ENCODE assay signal across 12 cellular contexts in the genomic region with DNA sequence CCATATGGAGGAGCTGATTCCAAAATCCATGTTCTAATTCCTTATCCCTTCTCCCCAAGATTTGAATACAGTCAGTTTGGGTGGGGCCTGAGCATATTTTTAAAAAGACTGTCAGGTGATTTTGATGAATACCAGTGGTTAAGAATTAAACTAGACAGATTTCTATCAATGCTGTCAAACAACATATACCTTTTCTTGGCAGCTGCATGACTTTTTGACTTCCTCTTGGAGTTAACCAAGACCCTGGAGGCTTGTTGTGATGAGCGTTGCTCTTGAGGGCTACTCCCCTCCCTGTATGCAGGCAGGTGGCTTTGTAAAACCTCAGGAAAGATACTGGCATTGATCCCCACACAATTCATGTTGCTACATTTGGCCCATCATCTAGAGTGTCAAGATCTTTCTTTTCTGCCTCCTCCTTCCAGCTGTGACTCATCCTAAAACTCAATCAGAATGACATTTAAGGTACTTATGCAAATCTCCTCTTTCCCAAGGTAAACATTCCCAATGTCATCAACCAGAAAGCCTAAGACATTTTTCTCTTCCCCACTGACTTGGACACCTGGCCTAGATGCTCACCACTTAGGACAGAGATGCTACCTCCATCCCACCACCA.
"Had no signal": no experiment of that assay in that cellular context is flagged by ENCODE, and none has a peak within 500 bp of the region (broad histone marks: within the 10 kb centered on the region; RNA-seq: fewer than 3 reads in every experiment).

No MANE protein-coding gene starts in this region.

- H3K9me3 ChIP-seq: left lung, right atrium auricular region, tibial nerve had no signal

- ATAC-seq: activated CD4-positive, alpha-beta T cell treated with anti-CD3 and anti-CD28 coated beads for 36 hours; activated T-helper 17 cell treated with anti-CD3 and anti-CD28 coated beads, Interleukin-2, amount 50 U/mL, for 72 hours; effector memory CD8-positive, alpha-beta T cell; left lung had no signal

- DNase-seq: activated CD4-positive, alpha-beta T cell treated with anti-CD3 and anti-CD28 coated beads for 36 hours; activated CD4-positive, alpha-beta T cell treated with anti-CD3 and anti-CD28 coated beads, Interleukin-2, amount 50 U/mL, for 48 hours; activated naive CD4-positive, alpha-beta T cell; activated naive CD8-positive, alpha-beta T cell treated with anti-CD3 and anti-CD28 coated beads for 36 hours; activated T-cell treated with anti-CD3 and anti-CD28 coated beads, Interleukin-2, amount 50 U/mL, for 1 hour; amygdala; effector memory CD8-positive, alpha-beta T cell; left lung; mammary epithelial cell had no signal

- H3K27ac ChIP-seq: left lung, right atrium auricular region, tibial nerve had no signal

- H3K36me3 ChIP-seq: left lung, right atrium auricular region, tibial nerve had no signal

- H3K27me3 ChIP-seq: left lung, right atrium auricular region, tibial nerve had no signal

- H3K4me3 ChIP-seq: left lung, right atrium auricular region, tibial nerve had no signal

- H3K4me1 ChIP-seq: right atrium auricular region had no signal
